In the genomic region with DNA sequence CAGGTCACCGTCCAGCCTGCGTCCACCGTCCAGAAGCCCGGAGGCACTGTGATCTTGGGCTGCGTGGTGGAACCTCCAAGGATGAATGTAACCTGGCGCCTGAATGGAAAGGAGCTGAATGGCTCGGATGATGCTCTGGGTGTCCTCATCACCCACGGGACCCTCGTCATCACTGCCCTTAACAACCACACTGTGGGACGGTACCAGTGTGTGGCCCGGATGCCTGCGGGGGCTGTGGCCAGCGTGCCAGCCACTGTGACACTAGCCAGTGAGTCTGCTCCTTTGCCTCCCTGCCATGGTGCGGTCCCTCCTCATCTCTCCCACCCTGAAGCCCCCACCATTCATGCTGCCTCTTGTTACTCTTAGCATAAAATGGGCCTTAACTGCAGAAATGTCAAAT, we compare ENCODE assay signal across 2 cellular contexts.
TF ChIP-seq lines count a peak whose summit lies in the region.

No MANE protein-coding gene starts in this region.

TF ChIP-seq in IMR-90, 13 proteins besides CTCF, POLR2A, EP300 and RAD21 (continued from another document):
- TF ChIP-seq CEBPB (IDR thresholded peaks at IDR 0.05; ENCODE audit: low read depth, low read length) (no peak), NFE2L2 (IDR thresholded peaks at IDR 0.05; ENCODE audit: low read depth, low read length) (no peak), RFX5 (IDR thresholded peaks at IDR 0.05; ENCODE audit: low read depth, low read length) (no peak), CHD1 (IDR thresholded peaks at IDR 0.05; ENCODE audit: low read depth, low read length) (no peak)
- TF ChIP-seq, protein P1, sequence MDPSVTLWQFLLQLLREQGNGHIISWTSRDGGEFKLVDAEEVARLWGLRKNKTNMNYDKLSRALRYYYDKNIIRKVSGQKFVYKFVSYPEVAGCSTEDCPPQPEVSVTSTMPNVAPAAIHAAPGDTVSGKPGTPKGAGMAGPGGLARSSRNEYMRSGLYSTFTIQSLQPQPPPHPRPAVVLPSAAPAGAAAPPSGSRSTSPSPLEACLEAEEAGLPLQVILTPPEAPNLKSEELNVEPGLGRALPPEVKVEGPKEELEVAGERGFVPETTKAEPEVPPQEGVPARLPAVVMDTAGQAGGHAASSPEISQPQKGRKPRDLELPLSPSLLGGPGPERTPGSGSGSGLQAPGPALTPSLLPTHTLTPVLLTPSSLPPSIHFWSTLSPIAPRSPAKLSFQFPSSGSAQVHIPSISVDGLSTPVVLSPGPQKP (IDR thresholded peaks at IDR 0.05; ENCODE audit: borderline replicate concordance, low read depth, low read length): no peak

TF ChIP-seq in WTC11, 78 proteins besides CTCF, POLR2A, EP300 and RAD21 (continued from another document):
- TF ChIP-seq, protein P2, sequence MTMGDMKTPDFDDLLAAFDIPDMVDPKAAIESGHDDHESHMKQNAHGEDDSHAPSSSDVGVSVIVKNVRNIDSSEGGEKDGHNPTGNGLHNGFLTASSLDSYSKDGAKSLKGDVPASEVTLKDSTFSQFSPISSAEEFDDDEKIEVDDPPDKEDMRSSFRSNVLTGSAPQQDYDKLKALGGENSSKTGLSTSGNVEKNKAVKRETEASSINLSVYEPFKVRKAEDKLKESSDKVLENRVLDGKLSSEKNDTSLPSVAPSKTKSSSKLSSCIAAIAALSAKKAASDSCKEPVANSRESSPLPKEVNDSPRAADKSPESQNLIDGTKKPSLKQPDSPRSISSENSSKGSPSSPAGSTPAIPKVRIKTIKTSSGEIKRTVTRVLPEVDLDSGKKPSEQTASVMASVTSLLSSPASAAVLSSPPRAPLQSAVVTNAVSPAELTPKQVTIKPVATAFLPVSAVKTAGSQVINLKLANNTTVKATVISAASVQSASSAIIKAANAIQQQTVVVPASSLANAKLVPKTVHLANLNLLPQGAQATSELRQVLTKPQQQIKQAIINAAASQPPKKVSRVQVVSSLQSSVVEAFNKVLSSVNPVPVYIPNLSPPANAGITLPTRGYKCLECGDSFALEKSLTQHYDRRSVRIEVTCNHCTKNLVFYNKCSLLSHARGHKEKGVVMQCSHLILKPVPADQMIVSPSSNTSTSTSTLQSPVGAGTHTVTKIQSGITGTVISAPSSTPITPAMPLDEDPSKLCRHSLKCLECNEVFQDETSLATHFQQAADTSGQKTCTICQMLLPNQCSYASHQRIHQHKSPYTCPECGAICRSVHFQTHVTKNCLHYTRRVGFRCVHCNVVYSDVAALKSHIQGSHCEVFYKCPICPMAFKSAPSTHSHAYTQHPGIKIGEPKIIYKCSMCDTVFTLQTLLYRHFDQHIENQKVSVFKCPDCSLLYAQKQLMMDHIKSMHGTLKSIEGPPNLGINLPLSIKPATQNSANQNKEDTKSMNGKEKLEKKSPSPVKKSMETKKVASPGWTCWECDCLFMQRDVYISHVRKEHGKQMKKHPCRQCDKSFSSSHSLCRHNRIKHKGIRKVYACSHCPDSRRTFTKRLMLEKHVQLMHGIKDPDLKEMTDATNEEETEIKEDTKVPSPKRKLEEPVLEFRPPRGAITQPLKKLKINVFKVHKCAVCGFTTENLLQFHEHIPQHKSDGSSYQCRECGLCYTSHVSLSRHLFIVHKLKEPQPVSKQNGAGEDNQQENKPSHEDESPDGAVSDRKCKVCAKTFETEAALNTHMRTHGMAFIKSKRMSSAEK (CRISPR knock-in tag; IDR thresholded peaks at IDR 0.05; ENCODE audit: borderline replicate concordance): no peak
- TF ChIP-seq, protein P3, sequence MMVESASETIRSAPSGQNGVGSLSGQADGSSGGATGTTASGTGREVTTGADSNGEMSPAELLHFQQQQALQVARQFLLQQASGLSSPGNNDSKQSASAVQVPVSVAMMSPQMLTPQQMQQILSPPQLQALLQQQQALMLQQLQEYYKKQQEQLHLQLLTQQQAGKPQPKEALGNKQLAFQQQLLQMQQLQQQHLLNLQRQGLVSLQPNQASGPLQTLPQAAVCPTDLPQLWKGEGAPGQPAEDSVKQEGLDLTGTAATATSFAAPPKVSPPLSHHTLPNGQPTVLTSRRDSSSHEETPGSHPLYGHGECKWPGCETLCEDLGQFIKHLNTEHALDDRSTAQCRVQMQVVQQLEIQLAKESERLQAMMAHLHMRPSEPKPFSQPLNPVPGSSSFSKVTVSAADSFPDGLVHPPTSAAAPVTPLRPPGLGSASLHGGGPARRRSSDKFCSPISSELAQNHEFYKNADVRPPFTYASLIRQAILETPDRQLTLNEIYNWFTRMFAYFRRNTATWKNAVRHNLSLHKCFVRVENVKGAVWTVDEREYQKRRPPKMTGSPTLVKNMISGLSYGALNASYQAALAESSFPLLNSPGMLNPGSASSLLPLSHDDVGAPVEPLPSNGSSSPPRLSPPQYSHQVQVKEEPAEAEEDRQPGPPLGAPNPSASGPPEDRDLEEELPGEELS (CRISPR knock-in tag; IDR thresholded peaks at IDR 0.05): no peak
- TF ChIP-seq SOX15 (CRISPR knock-in tag; IDR thresholded peaks at IDR 0.05): no peak
- TF ChIP-seq, protein P4, sequence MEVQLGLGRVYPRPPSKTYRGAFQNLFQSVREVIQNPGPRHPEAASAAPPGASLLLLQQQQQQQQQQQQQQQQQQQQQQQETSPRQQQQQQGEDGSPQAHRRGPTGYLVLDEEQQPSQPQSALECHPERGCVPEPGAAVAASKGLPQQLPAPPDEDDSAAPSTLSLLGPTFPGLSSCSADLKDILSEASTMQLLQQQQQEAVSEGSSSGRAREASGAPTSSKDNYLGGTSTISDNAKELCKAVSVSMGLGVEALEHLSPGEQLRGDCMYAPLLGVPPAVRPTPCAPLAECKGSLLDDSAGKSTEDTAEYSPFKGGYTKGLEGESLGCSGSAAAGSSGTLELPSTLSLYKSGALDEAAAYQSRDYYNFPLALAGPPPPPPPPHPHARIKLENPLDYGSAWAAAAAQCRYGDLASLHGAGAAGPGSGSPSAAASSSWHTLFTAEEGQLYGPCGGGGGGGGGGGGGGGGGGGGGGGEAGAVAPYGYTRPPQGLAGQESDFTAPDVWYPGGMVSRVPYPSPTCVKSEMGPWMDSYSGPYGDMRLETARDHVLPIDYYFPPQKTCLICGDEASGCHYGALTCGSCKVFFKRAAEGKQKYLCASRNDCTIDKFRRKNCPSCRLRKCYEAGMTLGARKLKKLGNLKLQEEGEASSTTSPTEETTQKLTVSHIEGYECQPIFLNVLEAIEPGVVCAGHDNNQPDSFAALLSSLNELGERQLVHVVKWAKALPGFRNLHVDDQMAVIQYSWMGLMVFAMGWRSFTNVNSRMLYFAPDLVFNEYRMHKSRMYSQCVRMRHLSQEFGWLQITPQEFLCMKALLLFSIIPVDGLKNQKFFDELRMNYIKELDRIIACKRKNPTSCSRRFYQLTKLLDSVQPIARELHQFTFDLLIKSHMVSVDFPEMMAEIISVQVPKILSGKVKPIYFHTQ (CRISPR knock-in tag; IDR thresholded peaks at IDR 0.05): no peak
- no peak for TF ChIP-seq NFYB (CRISPR knock-in tag; conservative IDR thresholded peaks at IDR 0.05; ENCODE audit: low read depth)
- no peak for TF ChIP-seq NR3C1 (CRISPR knock-in tag; conservative IDR thresholded peaks at IDR 0.05; ENCODE audit: low read depth)
- no peak for TF ChIP-seq TCF7 (CRISPR knock-in tag; IDR thresholded peaks at IDR 0.05; ENCODE audit: low read depth)
- TF ChIP-seq GABPB1 (CRISPR knock-in tag; IDR thresholded peaks at IDR 0.05): no peak
- TF ChIP-seq, protein P5, sequence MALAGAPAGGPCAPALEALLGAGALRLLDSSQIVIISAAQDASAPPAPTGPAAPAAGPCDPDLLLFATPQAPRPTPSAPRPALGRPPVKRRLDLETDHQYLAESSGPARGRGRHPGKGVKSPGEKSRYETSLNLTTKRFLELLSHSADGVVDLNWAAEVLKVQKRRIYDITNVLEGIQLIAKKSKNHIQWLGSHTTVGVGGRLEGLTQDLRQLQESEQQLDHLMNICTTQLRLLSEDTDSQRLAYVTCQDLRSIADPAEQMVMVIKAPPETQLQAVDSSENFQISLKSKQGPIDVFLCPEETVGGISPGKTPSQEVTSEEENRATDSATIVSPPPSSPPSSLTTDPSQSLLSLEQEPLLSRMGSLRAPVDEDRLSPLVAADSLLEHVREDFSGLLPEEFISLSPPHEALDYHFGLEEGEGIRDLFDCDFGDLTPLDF (CRISPR knock-in tag; IDR thresholded peaks at IDR 0.05): no peak
- no peak for TF ChIP-seq ZNF671 (CRISPR knock-in tag; IDR thresholded peaks at IDR 0.05)
- TF ChIP-seq ZNF396 (CRISPR knock-in tag; IDR thresholded peaks at IDR 0.05; ENCODE audit: borderline replicate concordance): no peak
- TF ChIP-seq, protein P6, sequence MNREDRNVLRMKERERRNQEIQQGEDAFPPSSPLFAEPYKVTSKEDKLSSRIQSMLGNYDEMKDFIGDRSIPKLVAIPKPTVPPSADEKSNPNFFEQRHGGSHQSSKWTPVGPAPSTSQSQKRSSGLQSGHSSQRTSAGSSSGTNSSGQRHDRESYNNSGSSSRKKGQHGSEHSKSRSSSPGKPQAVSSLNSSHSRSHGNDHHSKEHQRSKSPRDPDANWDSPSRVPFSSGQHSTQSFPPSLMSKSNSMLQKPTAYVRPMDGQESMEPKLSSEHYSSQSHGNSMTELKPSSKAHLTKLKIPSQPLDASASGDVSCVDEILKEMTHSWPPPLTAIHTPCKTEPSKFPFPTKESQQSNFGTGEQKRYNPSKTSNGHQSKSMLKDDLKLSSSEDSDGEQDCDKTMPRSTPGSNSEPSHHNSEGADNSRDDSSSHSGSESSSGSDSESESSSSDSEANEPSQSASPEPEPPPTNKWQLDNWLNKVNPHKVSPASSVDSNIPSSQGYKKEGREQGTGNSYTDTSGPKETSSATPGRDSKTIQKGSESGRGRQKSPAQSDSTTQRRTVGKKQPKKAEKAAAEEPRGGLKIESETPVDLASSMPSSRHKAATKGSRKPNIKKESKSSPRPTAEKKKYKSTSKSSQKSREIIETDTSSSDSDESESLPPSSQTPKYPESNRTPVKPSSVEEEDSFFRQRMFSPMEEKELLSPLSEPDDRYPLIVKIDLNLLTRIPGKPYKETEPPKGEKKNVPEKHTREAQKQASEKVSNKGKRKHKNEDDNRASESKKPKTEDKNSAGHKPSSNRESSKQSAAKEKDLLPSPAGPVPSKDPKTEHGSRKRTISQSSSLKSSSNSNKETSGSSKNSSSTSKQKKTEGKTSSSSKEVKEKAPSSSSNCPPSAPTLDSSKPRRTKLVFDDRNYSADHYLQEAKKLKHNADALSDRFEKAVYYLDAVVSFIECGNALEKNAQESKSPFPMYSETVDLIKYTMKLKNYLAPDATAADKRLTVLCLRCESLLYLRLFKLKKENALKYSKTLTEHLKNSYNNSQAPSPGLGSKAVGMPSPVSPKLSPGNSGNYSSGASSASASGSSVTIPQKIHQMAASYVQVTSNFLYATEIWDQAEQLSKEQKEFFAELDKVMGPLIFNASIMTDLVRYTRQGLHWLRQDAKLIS (CRISPR knock-in tag; IDR thresholded peaks at IDR 0.05; ENCODE audit: borderline replicate concordance): no peak
- TF ChIP-seq, protein P7, sequence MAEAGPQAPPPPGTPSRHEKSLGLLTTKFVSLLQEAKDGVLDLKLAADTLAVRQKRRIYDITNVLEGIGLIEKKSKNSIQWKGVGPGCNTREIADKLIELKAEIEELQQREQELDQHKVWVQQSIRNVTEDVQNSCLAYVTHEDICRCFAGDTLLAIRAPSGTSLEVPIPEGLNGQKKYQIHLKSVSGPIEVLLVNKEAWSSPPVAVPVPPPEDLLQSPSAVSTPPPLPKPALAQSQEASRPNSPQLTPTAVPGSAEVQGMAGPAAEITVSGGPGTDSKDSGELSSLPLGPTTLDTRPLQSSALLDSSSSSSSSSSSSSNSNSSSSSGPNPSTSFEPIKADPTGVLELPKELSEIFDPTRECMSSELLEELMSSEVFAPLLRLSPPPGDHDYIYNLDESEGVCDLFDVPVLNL (CRISPR knock-in tag; IDR thresholded peaks at IDR 0.05; ENCODE audit: borderline replicate concordance, low read depth): no peak
